ENCODE assay signal across 15 cellular contexts in genomic region chr2:30404354-30405265, GRCh38. TPM values are rescaled to one million over a fixed set of nuclear protein-coding genes. Genes with fewer than 3 reads are reported as not detected.
DNase-seq lines count a peak whose midpoint lies in the region; ATAC-seq, FAIRE-seq and TF ChIP-seq lines count a peak whose summit lies in the region.
"Had no signal": no experiment of that assay in that cellular context is flagged by ENCODE, and none has a peak within 500 bp of the region (broad histone marks: within the 10 kb centered on the region; RNA-seq: fewer than 3 reads in every experiment).

No MANE protein-coding gene starts in this region.

- no peak for TF ChIP-seq EP300 in esophagus muscularis mucosa (IDR thresholded peaks at IDR 0.05)

- H3K23ac ChIP-seq in IMR-90 (ENCODE audit: low read depth, low read length), result peak overlapping the region; percentile 5; the same call in 1 of the 2 replicates

- ATAC-seq in IMR-90 (ENCODE audit: low read depth) (peak; percentile 19), HG02852 (IDR thresholded peaks at IDR 0.05; ENCODE audit: unreplicated experiment) (no peak)
- ATAC-seq: body of pancreas had no signal

- H3K56ac ChIP-seq in IMR-90 (ENCODE audit: extremely low read depth, insufficient read depth, low read length), result no peak overlapping the region

- peak overlapping the region; percentile 1 for H2AK9ac ChIP-seq in IMR-90 (replicated peaks; ENCODE audit: low read depth, low read length, poor library complexity)

- CTCF ChIA-PET in A673 (lab: Charles Lee), result no interaction called here
- CTCF ChIA-PET in IMR-90 (lab: Yijun Ruan, JAX), result interaction anchor here (0.6 to 1.4 kb wide), 2 partner anchors 247 to 307 kb away, joined by 3 read pairs; no protein-coding TSS in a partner anchor

- H2AFZ ChIP-seq in IMR-90 (replicated peaks; ENCODE audit: low read length, poor library complexity), result peak overlapping the region; percentile 57

- peak overlapping the region; percentile 45 for H4K5ac ChIP-seq in IMR-90 (ENCODE audit: low read depth, low read length)

- peak overlapping the region; percentile 51 for H3K18ac ChIP-seq in IMR-90 (ENCODE audit: low read depth, low read length)

- FAIRE-seq in GM12891 (lab: Jason Lieb, UNC), result no peak
- FAIRE-seq: GM19239 had no signal

- in situ Hi-C loops in IMR-90 (cut with MboI; ENCODE audit: low sequenced_read_pairs), result no loop called here

- peak overlapping the region; percentile 52; the same call in 1 of the 2 replicates for H4K91ac ChIP-seq in IMR-90 (ENCODE audit: insufficient read depth, low read depth, low read length)

- peak overlapping the region; percentile 46 for H3K14ac ChIP-seq in IMR-90 (replicated peaks; ENCODE audit: low read depth, low read length)

- no peak overlapping the region for H2BK5ac ChIP-seq in IMR-90 (ENCODE audit: low read depth, low read length, poor library complexity, severe bottlenecking)

- dilution Hi-C loops in IMR-90 (cut with HindIII; ENCODE audit: low sequenced_read_pairs, unreplicated experiment), result no loop called here

- intact Hi-C loops in A673 (cut with micrococcal nuclease; ENCODE audit: unreplicated experiment) (no loop called here), IMR-90 (cut with micrococcal nuclease) (loop anchor here (5.0 kb wide), 1 partner anchor 102 kb away; no protein-coding TSS in a partner anchor), esophagus muscularis mucosa (cut with DNase I) (loop anchor here (5.0 kb wide), 1 partner anchor 42 kb away; no protein-coding TSS in a partner anchor)

- peak overlapping the region in 1 of 2 experiments; percentile 61; a peak in 2 of 4 replicates for H4K8ac ChIP-seq in IMR-90 (ENCODE audit: low read depth in 2 of 2, low read length in 2 of 2)

- H3K4me3 ChIP-seq in A673 (ENCODE audit: low read depth, low read length, poor library complexity, severe bottlenecking), result no peak overlapping the region
- H3K4me3 ChIP-seq in IMR-90 (ENCODE audit: insufficient read depth, low read depth, low read length), result no peak overlapping the region
- H3K4me3 ChIP-seq in esophagus muscularis mucosa, result no peak overlapping the region
- H3K4me3 ChIP-seq: BLaER1, body of pancreas, lung had no signal

- BruUV-seq in A673 (replicated peaks; lab: Mats Ljungman, UMichigan) (no TSS peak), IMR-90 (replicated peaks; lab: Mats Ljungman, UMichigan) (no TSS peak)

- peak overlapping the region; percentile 57; the same call in 1 of the 2 replicates for H2BK20ac ChIP-seq in IMR-90 (ENCODE audit: low read depth, low read length)

- H3K4me2 ChIP-seq in IMR-90 (ENCODE audit: low read depth, low read length), result peak overlapping the region; percentile 30
- H3K4me2 ChIP-seq: BLaER1 had no signal

- H3K4ac ChIP-seq in IMR-90 (ENCODE audit: low read depth, low read length), result peak overlapping the region; percentile 65

- peak overlapping the region; percentile 73; the same call in 2 of the 3 replicates for H2BK15ac ChIP-seq in IMR-90 (ENCODE audit: low read depth, low read length)

- no peak overlapping the region for H3K9ac ChIP-seq in IMR-90 (ENCODE audit: low read depth, low read length)
- H3K9ac ChIP-seq: BLaER1 had no signal

- TF ChIP-seq POLR2A in IMR-90 (IDR thresholded peaks at IDR 0.05; ENCODE audit: low read depth, low read length) (no peak), esophagus muscularis mucosa (IDR thresholded peaks at IDR 0.05; ENCODE audit: low read depth) (no peak), GM12891 (IDR thresholded peaks at IDR 0.05; ENCODE audit: low read depth, low read length) (no peak)

- H3K27ac ChIP-seq in A673 (ENCODE audit: low read depth, low read length, poor library complexity, severe bottlenecking) (no peak overlapping the region), IMR-90 (ENCODE audit: insufficient read depth, low read length) (peak overlapping the region; percentile 47; the same call in 1 of the 2 replicates), esophagus muscularis mucosa (replicated peaks in 1 of 4) (peak overlapping the region; percentile 26 to 71 (median 46))
- H3K27ac ChIP-seq: BLaER1, body of pancreas had no signal

- H3K9me3 ChIP-seq in A673 (ENCODE audit: low read depth, low read length, poor library complexity, severe bottlenecking) (no peaks in the 10 kb centered on the region), IMR-90 (ENCODE audit: control insufficient read depth, insufficient read depth, low read length) (no peaks in the 10 kb centered on the region), esophagus muscularis mucosa (no peaks in the 10 kb centered on the region)
- H3K9me3 ChIP-seq: BLaER1, body of pancreas had no signal

- H4K20me1 ChIP-seq in IMR-90 (ENCODE audit: insufficient read depth, low read length), result no peaks in the 10 kb centered on the region
- H4K20me1 ChIP-seq: BLaER1 had no signal

- H3K4me1 ChIP-seq in A673 (ENCODE audit: insufficient read depth, low read length, poor library complexity, severe bottlenecking), result no peaks in the 10 kb centered on the region
- H3K4me1 ChIP-seq in IMR-90 (ENCODE audit: control insufficient read depth, insufficient read depth, low read length), result peaks cover 30% of the 10 kb centered on the region
- H3K4me1 ChIP-seq in esophagus muscularis mucosa, result peaks cover 38 to 94% (median 82%) of the 10 kb centered on the region in 4 donors
- H3K4me1 ChIP-seq: body of pancreas had no signal

- TF ChIP-seq RAD21 in IMR-90 (IDR thresholded peaks at IDR 0.05; ENCODE audit: low read length), result no peak

- WGBS in IMR-90 (ENCODE audit: extremely low coverage in 2 of 2, insufficient read length in 1 of 2), 2 experiments, result 32% methylated on average over 3 of the region's 12 CpGs; no CpG with 5 or more reads in 1 of the 2 experiments
- 33% methylated on average over 12 of the region's 12 CpGs for WGBS in esophagus muscularis mucosa

- H2AK5ac ChIP-seq in IMR-90 (ENCODE audit: low read depth, low read length), result peak overlapping the region; percentile 21

- H3K79me1 ChIP-seq in IMR-90 (ENCODE audit: low read depth in 1 of 2, low read length in 2 of 2), result peaks cover 0 to 9% of the 10 kb centered on the region in 2 experiments; a peak in 3 of 4 replicates

- H3K27me3 ChIP-seq in A673 (replicated peaks; ENCODE audit: insufficient read depth, low read depth, low read length, poor library complexity) (no peaks in the 10 kb centered on the region), IMR-90 (ENCODE audit: control insufficient read depth, insufficient read depth, low read length) (no peaks in the 10 kb centered on the region), esophagus muscularis mucosa (no peaks in the 10 kb centered on the region)
- H3K27me3 ChIP-seq: BLaER1, body of pancreas had no signal

- POLR2A ChIA-PET in A673 (lab: Charles Lee; ENCODE audit: low non-redundant PET) (no interaction called here), IMR-90 (lab: Charles Lee; ENCODE audit: unreplicated experiment) (no interaction called here)

- no peaks in the 10 kb centered on the region for H3K36me3 ChIP-seq in A673 (ENCODE audit: insufficient read depth, low read length, poor library complexity, severe bottlenecking)
- no peaks in the 10 kb centered on the region for H3K36me3 ChIP-seq in IMR-90 (ENCODE audit: control insufficient read depth, insufficient read depth, low read length)
- H3K36me3 ChIP-seq in esophagus muscularis mucosa, result no peaks in the 10 kb centered on the region
- H3K36me3 ChIP-seq: BLaER1 had no signal

- TF ChIP-seq CTCF in A673 (conservative IDR thresholded peaks at IDR 0.05; ENCODE audit: low read depth, low read length) (no peak), IMR-90 (conservative IDR thresholded peaks at IDR 0.05; ENCODE audit: low read depth, low read length) (no peak), esophagus muscularis mucosa (IDR thresholded peaks at IDR 0.05) (no peak)

- peak overlapping the region; percentile 44 for H2BK120ac ChIP-seq in IMR-90 (ENCODE audit: low read depth, low read length)

- DNase-seq in A673 (ENCODE audit: low spot score) (peak; percentile 9), IMR-90 (peak; percentile 82), esophagus muscularis mucosa (ENCODE audit: extremely low spot score) (no peak), middle frontal gyrus (ENCODE audit: extremely low spot score, low spot score) (peak; percentile 39), GM19240 (ENCODE audit: insufficient read length, low spot score) (no peak), DMS 273 (lab: John Stamatoyannopoulos, UW; ENCODE audit: unreplicated experiment) (no peak), GM12891 (ENCODE audit: insufficient read length, low spot score) (no peak)
- DNase-seq: activated CD8-positive, alpha-beta memory T cell treated with anti-CD3 and anti-CD28 coated beads, Interleukin-2, amount 50 U/mL, for 4 hours; body of pancreas; erythroblast; NCI-H510A treated with DMSO at 0.1 percent for 48 hours had no signal

- peaks cover 18% of the 10 kb centered on the region for H3K9me1 ChIP-seq in IMR-90 (ENCODE audit: insufficient read depth, low read length)

TF ChIP-seq in IMR-90, 13 proteins besides CTCF, POLR2A, EP300 and RAD21 (continues in another document):
- TF ChIP-seq SMC3 (IDR thresholded peaks at IDR 0.05; ENCODE audit: low read depth, low read length), result no peak
- no peak for TF ChIP-seq MAZ (IDR thresholded peaks at IDR 0.05; ENCODE audit: borderline replicate concordance, low read depth, low read length)
- no peak for TF ChIP-seq MXI1 (IDR thresholded peaks at IDR 0.05; ENCODE audit: borderline replicate concordance, low read depth, low read length)
- no peak for TF ChIP-seq BHLHE40 (IDR thresholded peaks at IDR 0.05; ENCODE audit: low read depth, low read length)
- TF ChIP-seq MAFK (IDR thresholded peaks at IDR 0.05; ENCODE audit: low read depth, low read length), result no peak
- no peak for TF ChIP-seq NFE2L2 (IDR thresholded peaks at IDR 0.05; ENCODE audit: low read depth, low read length)
- no peak for TF ChIP-seq CEBPB (IDR thresholded peaks at IDR 0.05; ENCODE audit: low read depth, low read length)
- no peak for TF ChIP-seq CHD1 (IDR thresholded peaks at IDR 0.05; ENCODE audit: low read depth, low read length)

TF ChIP-seq in GM12891, 5 proteins besides CTCF, POLR2A, EP300 and RAD21:
- no peak for TF ChIP-seq POU2F2 (IDR thresholded peaks at IDR 0.05; ENCODE audit: low read depth, low read length)
- no peak for TF ChIP-seq SPI1 (IDR thresholded peaks at IDR 0.05; ENCODE audit: low read depth, low read length)
- no peak for TF ChIP-seq TAF1 (IDR thresholded peaks at IDR 0.05; ENCODE audit: low read depth, low read length)
- no peak for TF ChIP-seq POLR2AphosphoS5 (IDR thresholded peaks at IDR 0.05; ENCODE audit: low read depth, low read length)
- TF ChIP-seq PAX5 (IDR thresholded peaks at IDR 0.05; ENCODE audit: insufficient read depth, low read length, severe bottlenecking), result no peak

RNA-seq across cellular contexts. Expression of gene LCLAT1, which starts 42.4 kb away (rescaled TPM):
- total RNA-seq in A673 (2021) (31.7 and 35.3 TPM in 2 replicates), IMR-90 (2012; rRNA removed) (11.5 and 18.3 TPM in 2 replicates), esophagus muscularis mucosa (10 to 100 TPM; 24.9 to 62.9 (median 36.3) TPM)
- 6.9 and 7.5 TPM in 2 replicates for polyA plus RNA-seq in IMR-90 (2012; rRNA removed)
- polyA plus RNA-seq in IMR-90 (2012; cell fraction: cytosol; rRNA removed), result 2.3 and 4.8 TPM in 2 replicates
- 1.3 and 5.4 TPM in 2 replicates for polyA plus RNA-seq in IMR-90 (2012; cell fraction: nucleus; rRNA removed; ENCODE audit: low replicate concordance)
- polyA plus RNA-seq in GM12891 (2012; ENCODE audit: low read depth, missing spikeins), result 2.5 TPM

Comparison
In these comparisons a context has a peak if more than half of its experiments do, and no peak if none do; other contexts are left out.
1. DNase-seq: peak in A673 (single experiment), IMR-90 (single experiment) and middle frontal gyrus (single experiment); none in esophagus muscularis mucosa (single experiment), GM19240 (single experiment), DMS 273 (single experiment) and GM12891 (single experiment).